33 cellular contexts compared by ENCODE assay signal in the genomic region with DNA sequence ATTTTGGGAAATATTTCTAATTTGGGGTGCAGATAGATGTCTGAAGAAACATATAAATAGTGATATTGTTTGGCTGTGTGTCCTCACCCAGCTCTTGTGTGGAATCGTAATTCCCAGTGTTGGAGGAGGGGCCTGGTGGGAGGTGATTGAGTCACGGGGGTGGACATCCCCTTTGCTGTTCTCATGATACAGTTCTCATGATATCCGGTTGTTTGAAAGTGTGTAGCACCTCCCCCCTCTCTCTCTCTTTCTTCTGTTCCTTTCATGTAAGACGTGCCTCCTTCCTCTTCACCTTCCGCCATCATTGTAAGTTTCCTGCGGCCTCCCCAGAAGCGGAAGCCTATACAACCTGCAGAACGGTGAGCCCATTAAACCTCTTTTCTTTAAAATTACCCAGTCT. TPM values are rescaled to one million over a fixed set of nuclear protein-coding genes. Genes with fewer than 3 reads are reported as not detected.
"Had no signal": no experiment of that assay in that cellular context is flagged by ENCODE, and none has a peak within 500 bp of the region (broad histone marks: within the 10 kb centered on the region; RNA-seq: fewer than 3 reads in every experiment).

No MANE protein-coding gene starts in this region.

- H3K9me3 Mint-ChIP-seq: dendritic cell treated with granulocyte-macrophage colony-stimulating factor and Interleukin-4, amounts not matched to agents 40 ng/mL and 50 ng/mL, for 4 days; natural killer cell treated with Interleukin-12 subunit alpha and Interleukin-12 subunit beta and Interleukin-15 and Interleukin-18, amount 100 ng/mL, for 72 hours; neural crest cell; stimulated activated naive CD8-positive, alpha-beta T cell treated with anti-CD3 and anti-CD28 coated beads, Interleukin-15, Interleukin-2, amounts not matched to agents 100 ng/mL and 50 ng/mL, for 24 hours had no signal

- H2AFZ ChIP-seq: hepatocyte had no signal

- H3K36me3 Mint-ChIP-seq: mesothelial cell of epicardium; naive B cell; natural killer cell treated with Interleukin-12 subunit alpha and Interleukin-12 subunit beta and Interleukin-15 and Interleukin-18, amount 100 ng/mL, for 72 hours; stimulated activated naive B cell treated with anti-CD40 and anti-IgM and Interleukin-4, amounts not matched to agents 10 μg/mL and 1 μg/mL and 100 μg/mL, for 72 hours had no signal

- H3K4me3 Mint-ChIP-seq: dendritic cell treated with granulocyte-macrophage colony-stimulating factor and Interleukin-4, amounts not matched to agents 40 ng/mL and 50 ng/mL, for 4 days; endodermal cell; mesothelial cell of epicardium; naive B cell; natural killer cell treated with Interleukin-12 subunit alpha and Interleukin-12 subunit beta and Interleukin-15 and Interleukin-18, amount 100 ng/mL, for 72 hours; neural crest cell; stimulated activated naive B cell treated with anti-CD40 and anti-IgM and Interleukin-4, amounts not matched to agents 10 μg/mL and 1 μg/mL and 100 μg/mL, for 72 hours; stimulated activated naive CD8-positive, alpha-beta T cell treated with anti-CD3 and anti-CD28 coated beads, Interleukin-15, Interleukin-2, amounts not matched to agents 100 ng/mL and 50 ng/mL, for 24 hours had no signal

- H3K9me3 ChIP-seq: heart left ventricle, mucosa of descending colon, neutrophil, pancreas, right lobe of liver, thoracic aorta, tibial nerve, upper lobe of right lung, vagina had no signal

- FAIRE-seq: small intestine had no signal

- H3K27me3 Mint-ChIP-seq: dendritic cell treated with granulocyte-macrophage colony-stimulating factor and Interleukin-4, amounts not matched to agents 40 ng/mL and 50 ng/mL, for 4 days; stimulated activated naive B cell treated with anti-CD40 and anti-IgM and Interleukin-4, amounts not matched to agents 10 μg/mL and 1 μg/mL and 100 μg/mL, for 72 hours had no signal

- H3K27ac ChIP-seq: epithelial cell of prostate, gastroesophageal sphincter, heart left ventricle, hepatocyte, neutrophil, pancreas, right lobe of liver, thoracic aorta, tibial nerve, upper lobe of right lung, vagina had no signal

- H3K4me2 ChIP-seq: hepatocyte had no signal

- H3K36me3 ChIP-seq: gastroesophageal sphincter, heart left ventricle, neutrophil, pancreas, right lobe of liver, thoracic aorta, tibial nerve, upper lobe of right lung, vagina had no signal

- ATAC-seq: esophagus mucosa; gastroesophageal sphincter; heart left ventricle; left lobe of liver; mucosa of descending colon; natural killer cell treated with Interleukin-12 subunit alpha and Interleukin-12 subunit beta and Interleukin-15 and Interleukin-18, amount 100 ng/mL, for 72 hours; pancreas; right lobe of liver; stimulated activated naive B cell treated with anti-CD40 and anti-IgM and Interleukin-4, amounts not matched to agents 10 μg/mL and 1 μg/mL and 100 μg/mL, for 72 hours; upper lobe of right lung had no signal

- H3K27me3 ChIP-seq: hepatocyte, neutrophil, pancreas, right lobe of liver, tibial nerve, upper lobe of right lung, vagina had no signal

- H3K4me3 ChIP-seq: gastroesophageal sphincter, heart left ventricle, hepatocyte, mucosa of descending colon, pancreas, right lobe of liver, thoracic aorta, tibial nerve, upper lobe of right lung, vagina had no signal

- H3K4me1 ChIP-seq: gastroesophageal sphincter, heart left ventricle, pancreas, right lobe of liver, tibial nerve, upper lobe of right lung, vagina had no signal

- H3K27ac Mint-ChIP-seq: dendritic cell treated with granulocyte-macrophage colony-stimulating factor and Interleukin-4, amounts not matched to agents 40 ng/mL and 50 ng/mL, for 4 days; endodermal cell; mesothelial cell of epicardium; naive B cell; natural killer cell treated with Interleukin-12 subunit alpha and Interleukin-12 subunit beta and Interleukin-15 and Interleukin-18, amount 100 ng/mL, for 72 hours; stimulated activated naive B cell treated with anti-CD40 and anti-IgM and Interleukin-4, amounts not matched to agents 10 μg/mL and 1 μg/mL and 100 μg/mL, for 72 hours; stimulated activated naive CD8-positive, alpha-beta T cell treated with anti-CD3 and anti-CD28 coated beads, Interleukin-15, Interleukin-2, amounts not matched to agents 100 ng/mL and 50 ng/mL, for 24 hours had no signal

- DNase-seq: effector CD8-positive, alpha-beta T cell; endodermal cell; foreskin fibroblast; heart left ventricle; kidney; mesenchymal stem cell; mucosa of descending colon; naive B cell; pancreas; retina; right lobe of liver; small intestine; stimulated activated CD4-positive, alpha-beta T cell treated with anti-CD3 and anti-CD28 coated beads, Interleukin-15, amount 100 ng/mL, for 24 hours; stimulated activated CD4-positive, alpha-beta T cell treated with anti-CD3 and anti-CD28 coated beads, Interleukin-2, amount 100 ng/mL, for 48 hours; stimulated activated naive B cell treated with anti-CD40 and anti-IgM and Interleukin-4, amounts not matched to agents 10 μg/mL and 1 μg/mL and 100 μg/mL, for 72 hours; upper lobe of right lung had no signal

- H3K4me1 Mint-ChIP-seq: endodermal cell; mesothelial cell of epicardium; naive B cell; neural crest cell; stimulated activated naive B cell treated with anti-CD40 and anti-IgM and Interleukin-4, amounts not matched to agents 10 μg/mL and 1 μg/mL and 100 μg/mL, for 72 hours had no signal

- H3K79me2 ChIP-seq: hepatocyte had no signal

RNA-seq across cellular contexts. Expression of a gene that starts 11.4 kb away (rescaled TPM):
- total RNA-seq: esophagus mucosa; left lobe of liver; lung microvascular endothelial cell; natural killer cell treated with Interleukin-12 subunit alpha and Interleukin-12 subunit beta and Interleukin-15 and Interleukin-18, amount 100 ng/mL, for 72 hours; pulmonary artery endothelial cell; right lobe of liver; thoracic aorta had no signal
- polyA plus RNA-seq: heart left ventricle, liver had no signal
